In genomic region chr10:94005050-94005449, GRCh38 we compare ENCODE assay signal across 20 cellular contexts. TPM values are rescaled to one million over a fixed set of nuclear protein-coding genes. Genes with fewer than 3 reads are reported as not detected.
DNase-seq lines count a peak whose midpoint lies in the region; ATAC-seq and TF ChIP-seq lines count a peak whose summit lies in the region.
"Had no signal": no experiment of that assay in that cellular context is flagged by ENCODE, and none has a peak within 500 bp of the region (broad histone marks: within the 10 kb centered on the region; RNA-seq: fewer than 3 reads in every experiment).

No MANE protein-coding gene starts in this region.

- H3K4me3 ChIP-seq in GM23248 (no peak overlapping the region), Panc1 (ENCODE audit: low read depth in 2 of 2, low read length in 2 of 2) (no peak overlapping the region), prostate gland (no peak overlapping the region)
- H3K4me3 ChIP-seq: gastrocnemius medialis had no signal

- DNase-seq in GM23248 (peak; percentile 63), Panc1 (ENCODE audit: low read depth, low spot score) (no peak), epithelial cell of prostate (ENCODE audit: low read depth, low spot score) (peak; percentile 67), prostate gland (ENCODE audit: low spot score) (peak; percentile 85), DMS79 treated with DMSO at 0.1 percent for 48 hours (lab: John Stamatoyannopoulos, UW) (no peak), sciatic nerve (ENCODE audit: low spot score) (no peak), RKO (ENCODE audit: low spot score) (no peak)
- DNase-seq: activated CD4-positive, alpha-beta T cell treated with anti-CD3 and anti-CD28 coated beads, Interleukin-2, amount 50 U/mL, for 1 hour; activated CD8-positive, alpha-beta memory T cell treated with anti-CD3 and anti-CD28 coated beads, Interleukin-2, amount 50 U/mL, for 4 hours; activated naive CD8-positive, alpha-beta T cell treated with anti-CD3 and anti-CD28 coated beads, Interleukin-2, amount 10 ng/mL, durations not matched to agents 7 days and 5 days; CD8-positive, alpha-beta T cell; dermis blood vessel endothelial cell; gastrocnemius medialis; NCI-H510A treated with DMSO at 0.1 percent for 48 hours; nephron progenitor cell; SHP77; stimulated activated CD4-positive, alpha-beta T cell treated with anti-CD3 and anti-CD28 coated beads, Interleukin-2, amount 100 ng/mL, for 24 hours; stimulated activated naive CD4-positive, alpha-beta T cell treated with Interleukin-2 at 50 U/mL for 16 hours; T-helper 1 cell had no signal

- H3K9me2 ChIP-seq in GM23248 (ENCODE audit: insufficient read depth): no peaks in the 10 kb centered on the region

- ATAC-seq in Panc1 (no peak), sciatic nerve (no peak)
- ATAC-seq: CD8-positive, alpha-beta T cell; gastrocnemius medialis had no signal

- peaks cover 44% of the 10 kb centered on the region for H3K4me1 ChIP-seq in GM23248 (ENCODE audit: insufficient read depth)
- H3K4me1 ChIP-seq in Panc1 (ENCODE audit: control insufficient read depth, insufficient read depth, low read length): peaks cover 57% of the 10 kb centered on the region
- H3K4me1 ChIP-seq in prostate gland (replicated peaks): peaks cover 3% of the 10 kb centered on the region
- H3K4me1 ChIP-seq: parathyroid adenoma had no signal

- TF ChIP-seq CTCF in Panc1 (IDR thresholded peaks at IDR 0.05) (no peak), prostate gland (IDR thresholded peaks at IDR 0.05) (no peak)

- H3K4me2 ChIP-seq in GM23248 (ENCODE audit: unreplicated experiment): no peak overlapping the region

- H3F3A ChIP-seq in GM23248 (ENCODE audit: insufficient read depth): peaks cover 22% of the 10 kb centered on the region

- no peaks in the 10 kb centered on the region for H3K9me3 ChIP-seq in GM23248 (ENCODE audit: low read depth)
- no peaks in the 10 kb centered on the region for H3K9me3 ChIP-seq in Panc1 (ENCODE audit: control insufficient read depth, insufficient read depth, low read depth, low read length)
- no peaks in the 10 kb centered on the region for H3K9me3 ChIP-seq in prostate gland
- H3K9me3 ChIP-seq: gastrocnemius medialis had no signal

- TF ChIP-seq POLR2A in prostate gland (IDR thresholded peaks at IDR 0.05): no peak

- BruUV-seq in Panc1 (replicated peaks; lab: Mats Ljungman, UMichigan): no TSS peak

- in situ Hi-C loops in GM23248 (cut with MboI) (no loop called here), Panc1 (cut with HindIII; ENCODE audit: low pct_unique_long_range_greater_than_20kb, low sequenced_read_pairs) (no loop called here)

- POLR2A ChIA-PET in Panc1 (lab: Charles Lee): no interaction called here

- no peaks in the 10 kb centered on the region for H4K20me1 ChIP-seq in GM23248 (ENCODE audit: insufficient read depth)

- CTCF ChIA-PET in Panc1 (lab: Charles Lee): no interaction called here

- no peak overlapping the region for H2AFZ ChIP-seq in GM23248
- H2AFZ ChIP-seq: parathyroid adenoma had no signal

- H3K36me3 ChIP-seq in GM23248 (ENCODE audit: low read depth) (no peaks in the 10 kb centered on the region), Panc1 (ENCODE audit: control insufficient read depth, insufficient read depth, low read length) (no peaks in the 10 kb centered on the region), prostate gland (no peaks in the 10 kb centered on the region)
- H3K36me3 ChIP-seq: gastrocnemius medialis had no signal

- 58 to 59% methylated on average over 2 of the region's 2 CpGs for WGBS in GM23248 (ENCODE audit: low coverage in 1 of 2, low lambda C conversion rate in 2 of 2, missing lambda C conversion rate in 2 of 2), 2 experiments
- WGBS in prostate gland: 24% methylated on average over 2 of the region's 2 CpGs

- intact Hi-C loops in Panc1 (cut with micrococcal nuclease; ENCODE audit: unreplicated experiment) (no loop called here), prostate gland (cut with DNase I) (no loop called here), sciatic nerve (cut with DNase I) (no loop called here)

- no peak overlapping the region for H3K9ac ChIP-seq in GM23248
- H3K9ac ChIP-seq: parathyroid adenoma had no signal

- no peaks in the 10 kb centered on the region for H3K27me3 ChIP-seq in GM23248 (replicated peaks; ENCODE audit: insufficient read depth)
- no peaks in the 10 kb centered on the region for H3K27me3 ChIP-seq in Panc1 (ENCODE audit: control insufficient read depth, insufficient read depth, low read length)
- no peaks in the 10 kb centered on the region for H3K27me3 ChIP-seq in prostate gland (replicated peaks; ENCODE audit: insufficient read depth)
- H3K27me3 ChIP-seq: gastrocnemius medialis had no signal

- H3K79me2 ChIP-seq in GM23248 (ENCODE audit: insufficient read depth): no peaks in the 10 kb centered on the region
- H3K79me2 ChIP-seq: parathyroid adenoma had no signal

- no peak overlapping the region for H3K27ac ChIP-seq in GM23248
- peak overlapping the region; percentile 37; the same call in 1 of the 2 replicates for H3K27ac ChIP-seq in Panc1 (ENCODE audit: low read length)
- peak overlapping the region; percentile 35 for H3K27ac ChIP-seq in epithelial cell of prostate
- H3K27ac ChIP-seq in prostate gland: no peak overlapping the region
- H3K27ac ChIP-seq: gastrocnemius medialis, parathyroid adenoma had no signal

RNA-seq across cellular contexts. Expression of gene PLCE1, which starts 11.3 kb away (rescaled TPM):
- 2.9 and 6.2 TPM in 2 replicates for total RNA-seq in GM23248 (2014; rRNA removed; shearing (Covaris generic))
- 3.7 TPM in 2 replicates for polyA plus RNA-seq in GM23248 (2016; fragmentation: Nextera tagmentation; extraction: Ambion mirVana)
- 39.7 TPM for total RNA-seq in Panc1 (2021; ENCODE audit: unreplicated experiment)
- polyA plus RNA-seq in Panc1 (2012; ENCODE audit: insufficient read length): 19.4 TPM
- total RNA-seq in prostate gland: 1 to 10 TPM; 3.5 to 5.2 TPM
- 16.9 TPM for total RNA-seq in sciatic nerve
- total RNA-seq: activated naive CD8-positive, alpha-beta T cell treated with anti-CD3 and anti-CD28 coated beads, Interleukin-2, amount 10 ng/mL, durations not matched to agents 7 days and 5 days; CD8-positive, alpha-beta T cell had no signal

Comparison
In these comparisons a context has a peak if more than half of its experiments do, and no peak if none do; other contexts are left out.
1. DNase-seq: peak in GM23248 (single experiment), epithelial cell of prostate (single experiment) and prostate gland (single experiment); none in Panc1 (single experiment), DMS79 treated with DMSO at 0.1 percent for 48 hours (single experiment), sciatic nerve (single experiment) and RKO (single experiment).
2. H3K27ac ChIP-seq: peak in Panc1 (single experiment) and epithelial cell of prostate (single experiment); none in GM23248 (single experiment) and prostate gland (0 of 2).